Comparison of ENCODE assay signal across 9 cellular contexts in the genomic region with DNA sequence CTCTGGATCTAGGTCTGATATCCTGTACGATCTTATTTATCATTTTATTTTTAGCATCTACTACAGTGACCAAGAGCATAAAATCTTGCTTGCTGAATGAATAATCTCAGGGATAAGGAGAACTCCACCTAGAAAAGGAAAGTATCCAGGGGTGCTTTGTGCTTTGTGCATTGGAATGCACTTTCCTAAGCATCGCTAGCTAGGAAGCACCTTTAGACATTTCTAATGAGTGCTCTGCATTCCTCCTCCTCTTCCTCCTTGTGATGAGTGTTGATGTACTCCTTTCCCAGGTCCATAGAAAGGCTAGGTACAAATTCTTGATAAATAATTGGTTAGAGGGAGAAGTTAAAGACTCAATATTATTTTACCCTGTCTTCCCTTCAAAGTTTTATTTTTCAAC.
"Had no signal": no experiment of that assay in that cellular context is flagged by ENCODE, and none has a peak within 500 bp of the region (broad histone marks: within the 10 kb centered on the region; RNA-seq: fewer than 3 reads in every experiment).

No MANE protein-coding gene starts in this region.

- H3K9me3 Mint-ChIP-seq: HFFc6 had no signal

- FAIRE-seq: HTR-8/SVneo, K562 had no signal

- DNase-seq: GM23248, H7, HFFc6, IMR-90, KG1 had no signal

- H3K4me3 Mint-ChIP-seq: HFFc6 had no signal

- H2AFZ ChIP-seq: GM23248 had no signal

- H3K36me3 ChIP-seq: HAP-1 had no signal

- H3K27ac ChIP-seq: GM23248 had no signal

- H3K9me3 ChIP-seq: HAP-1 had no signal

- H3K4me1 ChIP-seq: HAP-1 had no signal

- H3K9ac ChIP-seq: GM23248 had no signal

- ATAC-seq: HCT116, K562 had no signal

- H3K4me3 ChIP-seq: GM23248, HAP-1, K562 had no signal

- H3K27ac Mint-ChIP-seq: HFFc6 had no signal
